12 cellular contexts compared by ENCODE assay signal in the genomic region with DNA sequence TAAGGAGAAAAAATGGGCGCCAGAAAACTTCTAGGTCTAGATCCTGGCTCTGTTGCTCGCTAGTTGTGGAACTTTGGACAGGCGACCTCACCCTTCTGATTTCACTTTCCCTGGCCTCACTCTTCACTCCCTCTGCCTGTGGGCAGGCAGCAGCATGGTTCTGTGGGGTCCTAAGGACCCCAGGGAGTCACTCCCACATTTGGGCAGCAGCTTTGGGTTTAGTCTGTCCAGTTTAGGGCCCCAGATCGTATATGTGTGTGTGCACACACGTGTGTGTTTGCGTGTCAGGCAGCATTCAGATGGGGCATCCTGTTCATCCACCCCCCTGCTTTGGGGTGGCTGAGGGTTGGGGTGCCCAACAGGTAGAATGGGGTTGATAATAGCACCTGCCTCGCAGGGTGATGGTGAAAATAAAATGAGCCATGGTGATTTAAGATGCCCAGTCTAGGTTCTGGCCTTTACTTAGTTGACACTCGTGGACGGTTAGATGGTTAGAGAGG.
DNase-seq lines count a peak whose midpoint lies in the region; ATAC-seq, FAIRE-seq and TF ChIP-seq lines count a peak whose summit lies in the region.
"Had no signal": no experiment of that assay in that cellular context is flagged by ENCODE, and none has a peak within 500 bp of the region (broad histone marks: within the 10 kb centered on the region; RNA-seq: fewer than 3 reads in every experiment).

No MANE protein-coding gene starts in this region.

- WGBS in HepG2 (ENCODE audit: low lambda C conversion rate), result 68% methylated on average over 9 of the region's 9 CpGs

- H3K36me3 Mint-ChIP-seq in activated naive CD4-positive, alpha-beta T cell treated with anti-CD3 and anti-CD28 coated beads, Interleukin-2, amount 50 U/mL, for 24 hours, result peaks cover 2% of the 10 kb centered on the region
- peaks cover 6% of the 10 kb centered on the region for H3K36me3 Mint-ChIP-seq in activated CD8-positive, alpha-beta T cell treated with anti-CD3 and anti-CD28 coated beads for 36 hours (ENCODE audit: low read depth)

- no peaks in the 10 kb centered on the region for H3K27me3 Mint-ChIP-seq in activated naive CD4-positive, alpha-beta T cell treated with anti-CD3 and anti-CD28 coated beads, Interleukin-2, amount 50 U/mL, for 24 hours
- no peaks in the 10 kb centered on the region for H3K27me3 Mint-ChIP-seq in activated CD8-positive, alpha-beta T cell treated with anti-CD3 and anti-CD28 coated beads for 36 hours

- H3K27me3 ChIP-seq in HepG2 (ENCODE audit: control insufficient read depth in 1 of 2, insufficient read depth in 2 of 2, low read length in 2 of 2) (no peaks in the 10 kb centered on the region), upper lobe of right lung (no peaks in the 10 kb centered on the region), MG63 (peaks cover 3% of the 10 kb centered on the region)

- peak overlapping the region; percentile 96 for H3K27ac Mint-ChIP-seq in activated naive CD4-positive, alpha-beta T cell treated with anti-CD3 and anti-CD28 coated beads, Interleukin-2, amount 50 U/mL, for 24 hours
- H3K27ac Mint-ChIP-seq in activated CD8-positive, alpha-beta T cell treated with anti-CD3 and anti-CD28 coated beads for 36 hours, result peak overlapping the region; percentile 97

- TF ChIP-seq CTCF in activated CD8-positive, alpha-beta T cell treated with anti-CD3 and anti-CD28 coated beads for 36 hours (IDR thresholded peaks at IDR 0.05), result no peak
- TF ChIP-seq CTCF in HepG2 (CRISPR knock-in tag; IDR thresholded peaks at IDR 0.05) (no peak), upper lobe of right lung (IDR thresholded peaks at IDR 0.05) (no peak)

- no peak for TF ChIP-seq RAD21 in HepG2 (CRISPR knock-in tag; IDR thresholded peaks at IDR 0.05)

- no TSS peak for BruUV-seq in HepG2 (replicated peaks; lab: Mats Ljungman, UMichigan)

- H3K36me3 ChIP-seq in HepG2 (replicated peaks in 1 of 2; ENCODE audit: control insufficient read depth in 1 of 2, insufficient read depth in 2 of 2, low read length in 2 of 2) (peaks cover 4 to 12% of the 10 kb centered on the region in 2 experiments; a peak in 2 of 5 replicates), upper lobe of right lung (no peaks in the 10 kb centered on the region), MG63 (no peaks in the 10 kb centered on the region)
- H3K36me3 ChIP-seq: heart right ventricle had no signal

- peak; percentile 31 for ATAC-seq in activated CD8-positive, alpha-beta T cell treated with anti-CD3 and anti-CD28 coated beads for 36 hours
- ATAC-seq in HepG2 (no peak), upper lobe of right lung (no peak)
- ATAC-seq: SK-N-SH treated with all-trans-retinoic acid at 6 μM for 48 hours had no signal

- FAIRE-seq in HepG2 (lab: Jason Lieb, UNC), result no peak
- FAIRE-seq: colon had no signal

- H3K4me1 ChIP-seq in HepG2 (ENCODE audit: insufficient read depth, low read length) (peaks cover 89% of the 10 kb centered on the region), upper lobe of right lung (peaks cover 38% of the 10 kb centered on the region)

- no peaks in the 10 kb centered on the region; the same call in 1 of the 2 replicates for H4K20me1 ChIP-seq in HepG2 (ENCODE audit: insufficient read depth, low read length)

- DNase-seq in activated naive CD4-positive, alpha-beta T cell (lab: John Stamatoyannopoulos, UW), result no peak
- DNase-seq in activated CD8-positive, alpha-beta T cell treated with anti-CD3 and anti-CD28 coated beads for 36 hours, result peak; percentile 56
- DNase-seq in HepG2 (ENCODE audit: low spot score) (no peak), upper lobe of right lung (no peak), cortex of kidney (lab: John Stamatoyannopoulos, UW) (no peak), MG63 (no peak)
- no peak for DNase-seq in stimulated activated CD4-positive, alpha-beta T cell treated with anti-CD3 and anti-CD28 coated beads, Interleukin-2, amount 100 ng/mL, for 24 hours
- DNase-seq: NCI-H524 had no signal

- H3K79me2 ChIP-seq in HepG2 (ENCODE audit: insufficient read depth, low read length), result peaks cover 98% of the 10 kb centered on the region

- no peak for TF ChIP-seq EP300 in HepG2 (IDR thresholded peaks at IDR 0.05; ENCODE audit: low read depth in 2 of 2, low read length in 2 of 2)
- TF ChIP-seq EP300 in HepG2 (CRISPR knock-in tag; IDR thresholded peaks at IDR 0.05; ENCODE audit: borderline replicate concordance), result no peak

- POLR2A ChIA-PET in activated CD8-positive, alpha-beta T cell treated with anti-CD3 and anti-CD28 coated beads for 36 hours (lab: Charles Lee), result interaction anchor here (1.0 to 9.8 kb wide), 6 partner anchors 13 to 174 kb away, joined by 3 to 175 read pairs (median 5); no protein-coding TSS in a partner anchor
- POLR2A ChIA-PET in HepG2 (lab: Yijun Ruan, JAX), result interaction anchor here (0.7 to 2.7 kb wide), 4 partner anchors 12 to 26 kb away, joined by 4 to 10 read pairs (median 6); no protein-coding TSS in a partner anchor

- H3K27ac ChIP-seq in HepG2 (ENCODE audit: extremely low read length, insufficient read depth, low read length) (peak overlapping the region; percentile 8), upper lobe of right lung (peak overlapping the region; percentile 68)

- H3K9me3 Mint-ChIP-seq in activated naive CD4-positive, alpha-beta T cell treated with anti-CD3 and anti-CD28 coated beads, Interleukin-2, amount 50 U/mL, for 24 hours, result no peaks in the 10 kb centered on the region
- H3K9me3 Mint-ChIP-seq in activated CD8-positive, alpha-beta T cell treated with anti-CD3 and anti-CD28 coated beads for 36 hours, result no peaks in the 10 kb centered on the region

- H2AFZ ChIP-seq in HepG2 (ENCODE audit: low read length), result no peak overlapping the region

- in situ Hi-C loops in HepG2 (cut with HindIII; ENCODE audit: extremely low pct_ligation_motif_present, low pct_unique_long_range_greater_than_20kb), result no loop called here

- H3K4me3 ChIP-seq in HepG2 (replicated peaks in 1 of 3; ENCODE audit: insufficient read depth in 1 of 3, low read depth in 2 of 3, low read length in 3 of 3), result no peak overlapping the region
- no peak overlapping the region for H3K4me3 ChIP-seq in upper lobe of right lung
- H3K4me3 ChIP-seq in MG63, result no peak overlapping the region

- 0 out of 2 replicates have a peak overlapping the region, but pooled peaks have one; percentile 24 for H3K9ac ChIP-seq in HepG2 (ENCODE audit: insufficient read depth, low read depth, low read length)

- H3K9me3 ChIP-seq in HepG2 (ENCODE audit: low read length), result no peaks in the 10 kb centered on the region
- no peaks in the 10 kb centered on the region for H3K9me3 ChIP-seq in upper lobe of right lung
- H3K9me3 ChIP-seq in MG63, result no peaks in the 10 kb centered on the region
- H3K9me3 ChIP-seq: heart right ventricle had no signal

- TF ChIP-seq POLR2A in HepG2 (IDR thresholded peaks at IDR 0.05; ENCODE audit: insufficient read depth in 1 of 2, low read depth in 2 of 2, low read length in 2 of 2), result no peak

- CTCF ChIA-PET in activated CD8-positive, alpha-beta T cell treated with anti-CD3 and anti-CD28 coated beads for 36 hours (lab: Charles Lee), result interaction anchor here (1.0 to 8.1 kb wide), 8 partner anchors 11 to 66 kb away, joined by 3 to 79 read pairs (median 4); no protein-coding TSS in a partner anchor
- CTCF ChIA-PET in HepG2 (lab: Yijun Ruan, JAX; ENCODE audit: low intra/inter-chr PET ratio, low total read pairs), result no interaction called here

- H3K4me3 Mint-ChIP-seq in activated naive CD4-positive, alpha-beta T cell treated with anti-CD3 and anti-CD28 coated beads, Interleukin-2, amount 50 U/mL, for 24 hours, result peak overlapping the region; percentile 76
- peak overlapping the region; percentile 69 for H3K4me3 Mint-ChIP-seq in activated CD8-positive, alpha-beta T cell treated with anti-CD3 and anti-CD28 coated beads for 36 hours

- intact Hi-C loops in activated CD8-positive, alpha-beta T cell treated with anti-CD3 and anti-CD28 coated beads for 36 hours (cut with micrococcal nuclease), result loop anchor here (5.0 kb wide), 1 partner anchor 176 kb away; no protein-coding TSS in a partner anchor
- intact Hi-C loops in HepG2 (cut with micrococcal nuclease; ENCODE audit: unreplicated experiment), result no loop called here
- intact Hi-C loops in upper lobe of right lung (cut with DNase I), result no loop called here

- peaks cover 96% of the 10 kb centered on the region for H3K4me1 Mint-ChIP-seq in activated naive CD4-positive, alpha-beta T cell treated with anti-CD3 and anti-CD28 coated beads, Interleukin-2, amount 50 U/mL, for 24 hours
- H3K4me1 Mint-ChIP-seq in activated CD8-positive, alpha-beta T cell treated with anti-CD3 and anti-CD28 coated beads for 36 hours (ENCODE audit: low read depth), result peaks cover 93% of the 10 kb centered on the region

- peak overlapping the region; percentile 8; the same call in 1 of the 2 replicates for H3K4me2 ChIP-seq in HepG2 (ENCODE audit: low read depth, low read length)

TF ChIP-seq in HepG2, 621 proteins besides CTCF, POLR2A, EP300 and RAD21 (continues in another document):
- 0 out of 2 replicates have a peak, but pooled peaks have one; percentile 30 for TF ChIP-seq JUND (CRISPR knock-in tag; IDR thresholded peaks at IDR 0.05)
- TF ChIP-seq RARA (CRISPR knock-in tag; IDR thresholded peaks at IDR 0.05), result no peak
- TF ChIP-seq FOXM1 (CRISPR knock-in tag; IDR thresholded peaks at IDR 0.05), result no peak
- no peak for TF ChIP-seq ZNF292 (CRISPR knock-in tag; IDR thresholded peaks at IDR 0.05; ENCODE audit: borderline replicate concordance, low read depth)
- TF ChIP-seq NR1H2 (CRISPR knock-in tag; IDR thresholded peaks at IDR 0.05; ENCODE audit: borderline replicate concordance, low read depth), result no peak
- TF ChIP-seq ZNF510 (CRISPR knock-in tag; IDR thresholded peaks at IDR 0.05; ENCODE audit: low read depth), result no peak
- TF ChIP-seq, protein P1, sequence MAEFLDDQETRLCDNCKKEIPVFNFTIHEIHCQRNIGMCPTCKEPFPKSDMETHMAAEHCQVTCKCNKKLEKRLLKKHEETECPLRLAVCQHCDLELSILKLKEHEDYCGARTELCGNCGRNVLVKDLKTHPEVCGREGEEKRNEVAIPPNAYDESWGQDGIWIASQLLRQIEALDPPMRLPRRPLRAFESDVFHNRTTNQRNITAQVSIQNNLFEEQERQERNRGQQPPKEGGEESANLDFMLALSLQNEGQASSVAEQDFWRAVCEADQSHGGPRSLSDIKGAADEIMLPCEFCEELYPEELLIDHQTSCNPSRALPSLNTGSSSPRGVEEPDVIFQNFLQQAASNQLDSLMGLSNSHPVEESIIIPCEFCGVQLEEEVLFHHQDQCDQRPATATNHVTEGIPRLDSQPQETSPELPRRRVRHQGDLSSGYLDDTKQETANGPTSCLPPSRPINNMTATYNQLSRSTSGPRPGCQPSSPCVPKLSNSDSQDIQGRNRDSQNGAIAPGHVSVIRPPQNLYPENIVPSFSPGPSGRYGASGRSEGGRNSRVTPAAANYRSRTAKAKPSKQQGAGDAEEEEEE (CRISPR knock-in tag; IDR thresholded peaks at IDR 0.05; ENCODE audit: borderline replicate concordance), result no peak
- no peak for TF ChIP-seq GTF2F1 (IDR thresholded peaks at IDR 0.05; ENCODE audit: low read length)
- 0 out of 2 replicates have a peak, but pooled peaks have one; percentile 2 for TF ChIP-seq HNF4G (IDR thresholded peaks at IDR 0.05; ENCODE audit: borderline replicate concordance, low read depth, low read length)
- no peak for TF ChIP-seq HNF4G (CRISPR knock-in tag; IDR thresholded peaks at IDR 0.05; ENCODE audit: borderline replicate concordance, low read depth)
